In genomic region chr1:25047506-25048240, GRCh38 we compare ENCODE assay signal across 20 cellular contexts.
"Had no signal": no experiment of that assay in that cellular context is flagged by ENCODE, and none has a peak within 500 bp of the region (broad histone marks: within the 10 kb centered on the region; RNA-seq: fewer than 3 reads in every experiment).

No MANE protein-coding gene starts in this region.

- H3K27me3 Mint-ChIP-seq: stimulated activated naive CD8-positive, alpha-beta T cell treated with anti-CD3 and anti-CD28 coated beads, Interleukin-15, Interleukin-2, amounts not matched to agents 100 ng/mL and 50 ng/mL, for 24 hours had no signal

- H3K9me3 Mint-ChIP-seq: stimulated activated naive B cell treated with anti-CD40 and anti-IgM and Interleukin-4, amounts not matched to agents 10 μg/mL and 1 μg/mL and 100 μg/mL, for 72 hours; stimulated activated naive CD8-positive, alpha-beta T cell treated with anti-CD3 and anti-CD28 coated beads, Interleukin-15, Interleukin-2, amounts not matched to agents 100 ng/mL and 50 ng/mL, for 24 hours had no signal

- ATAC-seq: gastrocnemius medialis; left lobe of liver; naive thymus-derived CD4-positive, alpha-beta T cell; psoas muscle; right cardiac atrium; stimulated activated naive B cell treated with anti-CD40 and anti-IgM and Interleukin-4, amounts not matched to agents 10 μg/mL and 1 μg/mL and 100 μg/mL, for 72 hours; upper lobe of right lung had no signal

- H3K36me3 Mint-ChIP-seq: naive thymus-derived CD4-positive, alpha-beta T cell had no signal

- H3K4me3 Mint-ChIP-seq: naive thymus-derived CD4-positive, alpha-beta T cell; stimulated activated naive B cell treated with anti-CD40 and anti-IgM and Interleukin-4, amounts not matched to agents 10 μg/mL and 1 μg/mL and 100 μg/mL, for 72 hours; stimulated activated naive CD8-positive, alpha-beta T cell treated with anti-CD3 and anti-CD28 coated beads, Interleukin-15, Interleukin-2, amounts not matched to agents 100 ng/mL and 50 ng/mL, for 24 hours had no signal

- DNase-seq: cerebellar nuclear complex; dorsolateral prefrontal cortex; effector CD4-positive, alpha-beta T cell; foreskin fibroblast; gastrocnemius medialis; head of caudate nucleus; mammary epithelial cell; mesendoderm; midbrain; naive thymus-derived CD4-positive, alpha-beta T cell; right cardiac atrium; spleen; stimulated activated CD4-positive, alpha-beta T cell treated with anti-CD3 and anti-CD28 coated beads, Interleukin-4, amount 100 ng/mL, for 4 hours; stimulated activated naive B cell treated with anti-CD40 and anti-IgM and Interleukin-4, amounts not matched to agents 10 μg/mL and 1 μg/mL and 100 μg/mL, for 72 hours; transverse colon; upper lobe of right lung; uterus had no signal
